8 cellular contexts compared by ENCODE assay signal in the genomic region with DNA sequence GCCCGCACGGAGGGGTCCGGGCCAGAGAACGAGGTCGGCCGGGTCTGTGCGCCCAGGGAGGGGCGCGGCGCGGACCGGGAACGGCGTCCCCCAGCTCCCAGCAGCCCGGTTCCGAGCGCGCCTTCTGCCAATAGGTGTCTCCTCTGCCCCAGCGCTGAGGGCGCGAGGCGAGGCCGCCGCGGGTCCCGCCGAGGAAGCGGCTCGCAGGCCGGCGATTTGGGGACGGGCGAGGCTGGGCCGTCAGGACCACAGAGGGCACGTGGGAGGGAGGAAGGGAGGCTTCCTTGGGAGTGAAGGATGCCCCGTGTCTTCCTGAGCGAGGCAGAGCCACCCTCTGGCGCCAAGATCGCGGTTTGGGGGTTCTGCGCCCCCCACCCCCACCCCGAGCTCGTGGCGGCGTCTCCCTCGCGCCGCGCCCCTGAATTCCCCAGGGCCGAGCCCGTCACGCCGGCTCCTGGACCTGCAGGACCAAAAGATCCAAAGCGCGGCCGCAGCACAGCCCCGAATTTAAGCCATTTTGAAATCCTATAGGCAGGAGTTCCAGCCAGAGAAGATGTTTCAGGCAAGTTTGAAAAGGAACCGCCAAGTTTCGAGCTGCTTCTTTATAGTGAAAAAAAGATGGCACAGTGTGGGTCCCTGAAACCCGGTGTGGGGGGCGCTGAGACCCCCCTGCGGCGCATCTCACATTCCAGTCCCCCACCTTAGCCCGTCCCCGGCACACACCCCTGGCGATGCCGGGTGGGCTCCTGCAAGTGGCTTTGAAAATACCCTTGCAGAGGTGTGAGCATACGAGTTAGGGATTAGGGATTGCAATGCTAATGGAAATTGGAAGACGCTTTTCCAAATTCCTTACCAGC. TPM values are rescaled to one million over a fixed set of nuclear protein-coding genes. Genes with fewer than 3 reads are reported as not detected.
A peak's percentile ranks its signal among the peaks of the same experiment; 100 is the strongest.
DNase-seq lines count a peak whose midpoint lies in the region; ATAC-seq lines count a peak whose summit lies in the region.

No MANE protein-coding gene starts in this region.

- H3K4me3 Mint-ChIP-seq in activated naive CD8-positive, alpha-beta T cell treated with anti-CD3 and anti-CD28 coated beads, Interleukin-2, amount 10 ng/mL, durations not matched to agents 7 days and 5 days, result peak overlapping the region; percentile 70

- no peaks in the 10 kb centered on the region for H3K9me3 Mint-ChIP-seq in activated naive CD8-positive, alpha-beta T cell treated with anti-CD3 and anti-CD28 coated beads, Interleukin-2, amount 10 ng/mL, durations not matched to agents 7 days and 5 days

- intact Hi-C loops in Right ventricle myocardium inferior (cut with DNase I), result loop anchor here (5.0 kb wide), 1 partner anchor 131 kb away; no protein-coding TSS in a partner anchor
- intact Hi-C loops in cardiac septum (cut with DNase I), result loop anchor here (2.0 to 5.0 kb wide), 3 partner anchors 112 to 191 kb away; no protein-coding TSS in a partner anchor

- ATAC-seq in Right ventricle myocardium inferior (peak; percentile 21), HG02981 (IDR thresholded peaks at IDR 0.05; ENCODE audit: unreplicated experiment) (no peak)
- ATAC-seq in activated naive CD8-positive, alpha-beta T cell treated with anti-CD3 and anti-CD28 coated beads, Interleukin-2, amount 10 ng/mL, durations not matched to agents 7 days and 5 days (ENCODE audit: low read depth), result peak; percentile 19

- H3K27ac Mint-ChIP-seq in activated naive CD8-positive, alpha-beta T cell treated with anti-CD3 and anti-CD28 coated beads, Interleukin-2, amount 10 ng/mL, durations not matched to agents 7 days and 5 days, result no peak overlapping the region

- DNase-seq in Right ventricle myocardium inferior (ENCODE audit: missing footprints) (peak; percentile 84), cardiac septum (ENCODE audit: low spot score) (no peak), NAMALWA (ENCODE audit: low spot score) (peak; percentile 58), NCI-H128 (lab: John Stamatoyannopoulos, UW; ENCODE audit: unreplicated experiment) (no peak)
- peak; percentile 76 for DNase-seq in activated naive CD8-positive, alpha-beta T cell treated with anti-CD3 and anti-CD28 coated beads, Interleukin-2, amount 10 ng/mL, durations not matched to agents 7 days and 5 days
- peak; percentile 28 for DNase-seq in stimulated activated CD4-positive, alpha-beta T cell treated with anti-CD3 and anti-CD28 coated beads, Interleukin-2, amount 100 ng/mL, for 4 hours (ENCODE audit: low read depth)

- peak overlapping the region; percentile 30 for H3K4me3 ChIP-seq in iPS-11a (ENCODE audit: low read depth, low read length)

- H3K4me1 Mint-ChIP-seq in activated naive CD8-positive, alpha-beta T cell treated with anti-CD3 and anti-CD28 coated beads, Interleukin-2, amount 10 ng/mL, durations not matched to agents 7 days and 5 days, result peaks cover 17% of the 10 kb centered on the region

- POLR2A ChIA-PET in activated naive CD8-positive, alpha-beta T cell treated with anti-CD3 and anti-CD28 coated beads, Interleukin-2, amount 10 ng/mL, durations not matched to agents 7 days and 5 days (lab: Charles Lee), result interaction anchor here (1.0 to 3.4 kb wide), 5 partner anchors 9 to 133 kb away, joined by 3 to 21 read pairs (median 7); no protein-coding TSS in a partner anchor

- H3K36me3 Mint-ChIP-seq in activated naive CD8-positive, alpha-beta T cell treated with anti-CD3 and anti-CD28 coated beads, Interleukin-2, amount 10 ng/mL, durations not matched to agents 7 days and 5 days, result peaks cover 4% of the 10 kb centered on the region

- peaks cover 12% of the 10 kb centered on the region for H3K27me3 Mint-ChIP-seq in activated naive CD8-positive, alpha-beta T cell treated with anti-CD3 and anti-CD28 coated beads, Interleukin-2, amount 10 ng/mL, durations not matched to agents 7 days and 5 days

RNA-seq across cellular contexts. Expression of a gene that starts 0.9 kb away (rescaled TPM):
- total RNA-seq in Right ventricle myocardium inferior (18.5 TPM), cardiac septum (16.4 TPM)
- total RNA-seq in activated naive CD8-positive, alpha-beta T cell treated with anti-CD3 and anti-CD28 coated beads, Interleukin-2, amount 10 ng/mL, durations not matched to agents 7 days and 5 days, result 10 to 100 TPM; 46.9 to 50.8 TPM

Comparison
In these comparisons a context has a peak if more than half of its experiments do, and no peak if none do; other contexts are left out.
1. DNase-seq: peak in Right ventricle myocardium inferior (single experiment), NAMALWA (single experiment), activated naive CD8-positive, alpha-beta T cell treated with anti-CD3 and anti-CD28 coated beads, Interleukin-2, amount 10 ng/mL, durations not matched to agents 7 days and 5 days (single experiment) and stimulated activated CD4-positive, alpha-beta T cell treated with anti-CD3 and anti-CD28 coated beads, Interleukin-2, amount 100 ng/mL, for 4 hours (single experiment); none in cardiac septum (single experiment) and NCI-H128 (single experiment).